In genomic region chr14:54854181-54854580, GRCh38 we compare ENCODE assay signal across 16 cellular contexts. TPM values are rescaled to one million over a fixed set of nuclear protein-coding genes. Genes with fewer than 3 reads are reported as not detected.
A peak's percentile ranks its signal among the peaks of the same experiment; 100 is the strongest.
DNase-seq lines count a peak whose midpoint lies in the region; ATAC-seq and TF ChIP-seq lines count a peak whose summit lies in the region.
"Had no signal": no experiment of that assay in that cellular context is flagged by ENCODE, and none has a peak within 500 bp of the region (broad histone marks: within the 10 kb centered on the region; RNA-seq: fewer than 3 reads in every experiment).

No MANE protein-coding gene starts in this region.

- ATAC-seq in GM18502 (IDR thresholded peaks at IDR 0.05; ENCODE audit: poor library complexity, unreplicated experiment), result peak; percentile 48
- peak; percentile 59 for ATAC-seq in GM21825 (IDR thresholded peaks at IDR 0.05; ENCODE audit: unreplicated experiment)
- ATAC-seq in T-helper 17 cell, result no peak
- peak; percentile 34 for ATAC-seq in naive thymus-derived CD4-positive, alpha-beta T cell
- ATAC-seq in heart left ventricle, result no peak
- ATAC-seq in HG03469 (IDR thresholded peaks at IDR 0.05; ENCODE audit: unreplicated experiment), result no peak
- no peak for ATAC-seq in GM21529 (IDR thresholded peaks at IDR 0.05; ENCODE audit: unreplicated experiment)
- ATAC-seq: esophagus mucosa had no signal

- H3K27ac ChIP-seq in naive thymus-derived CD4-positive, alpha-beta T cell (ENCODE audit: low read depth, low read length), result no peak overlapping the region
- H3K27ac ChIP-seq in heart left ventricle, result no peak overlapping the region
- H3K27ac ChIP-seq: lower lobe of right lung had no signal

- CTCF ChIA-PET in naive thymus-derived CD4-positive, alpha-beta T cell (lab: Charles Lee), result interaction anchor here (0.6 to 1.2 kb wide), 3 partner anchors 27 to 279 kb away, joined by 3 to 5 read pairs (median 3); no protein-coding TSS in a partner anchor

- peak overlapping the region; percentile 87 for H3K27ac Mint-ChIP-seq in T-helper 17 cell
- peak overlapping the region in 7 of 9 donors; percentile 7 to 73 (median 41) for H3K27ac Mint-ChIP-seq in naive thymus-derived CD4-positive, alpha-beta T cell

- TF ChIP-seq CTCF in heart left ventricle (IDR thresholded peaks at IDR 0.05), result no peak

- H3K9me3 Mint-ChIP-seq in naive thymus-derived CD4-positive, alpha-beta T cell, result peaks cover 0 to 3% (median 0%) of the 10 kb centered on the region in 11 donors

- no peaks in the 10 kb centered on the region for H3K27me3 Mint-ChIP-seq in T-helper 17 cell
- H3K27me3 Mint-ChIP-seq in naive thymus-derived CD4-positive, alpha-beta T cell, result no peaks in the 10 kb centered on the region

- 41 to 49% (median 45%) methylated on average over 2 of the region's 2 CpGs for WGBS in heart left ventricle, 4 donors

- peaks cover 24% of the 10 kb centered on the region for H3K4me1 Mint-ChIP-seq in T-helper 17 cell
- H3K4me1 Mint-ChIP-seq in naive thymus-derived CD4-positive, alpha-beta T cell, result peaks cover 10 to 37% (median 23%) of the 10 kb centered on the region in 7 donors

- TF ChIP-seq POLR2A in heart left ventricle (IDR thresholded peaks at IDR 0.05), result no peak

- DNase-seq in T-helper 17 cell (no peak), heart left ventricle (no peak), COLO668 (lab: John Stamatoyannopoulos, UW; ENCODE audit: unreplicated experiment) (no peak)
- DNase-seq in naive thymus-derived CD4-positive, alpha-beta T cell, result no peak
- DNase-seq: activated CD8-positive, alpha-beta memory T cell treated with anti-CD3 and anti-CD28 coated beads, Interleukin-2, amount 50 U/mL, for 4 hours; BE2C; lower lobe of right lung; MG63; NCI-H2171 treated with DMSO at 0.1 percent for 48 hours; SK-N-SH had no signal

- peaks cover 0 to 5% (median 4%) of the 10 kb centered on the region in 3 experiments for H3K36me3 ChIP-seq in naive thymus-derived CD4-positive, alpha-beta T cell (ENCODE audit: control insufficient read depth in 2 of 3, insufficient read depth in 3 of 3, low read length in 3 of 3)
- peaks cover 0 to 3% (median 0%) of the 10 kb centered on the region in 9 donors for H3K36me3 ChIP-seq in heart left ventricle
- H3K36me3 ChIP-seq: BE2C, lower lobe of right lung, MG63 had no signal

- POLR2A ChIA-PET in naive thymus-derived CD4-positive, alpha-beta T cell (lab: Charles Lee), result interaction anchor here (0.6 kb wide), 1 partner anchor 94 kb away, joined by 3 read pairs; no protein-coding TSS in a partner anchor

- no peak overlapping the region for H3K4me3 Mint-ChIP-seq in T-helper 17 cell
- H3K4me3 Mint-ChIP-seq in naive thymus-derived CD4-positive, alpha-beta T cell, result peak overlapping the region in 3 of 10 donors; percentile 4 to 59 (median 10)

- intact Hi-C loops in naive thymus-derived CD4-positive, alpha-beta T cell (cut with micrococcal nuclease), result no loop called here
- intact Hi-C loops in heart left ventricle (cut with DNase I), result no loop called here

- H3K4me1 ChIP-seq in naive thymus-derived CD4-positive, alpha-beta T cell (ENCODE audit: control insufficient read depth in 2 of 2, insufficient read depth in 2 of 2, low read length in 2 of 2), result no peaks in the 10 kb centered on the region
- peaks cover 0 to 31% (median 2%) of the 10 kb centered on the region in 12 donors for H3K4me1 ChIP-seq in heart left ventricle
- H3K4me1 ChIP-seq: BE2C, lower lobe of right lung had no signal

- H3K9me3 ChIP-seq in T-helper 17 cell (ENCODE audit: control insufficient read depth, low read length, poor library complexity, severe bottlenecking) (no peaks in the 10 kb centered on the region), heart left ventricle (no peaks in the 10 kb centered on the region)
- H3K9me3 ChIP-seq in naive thymus-derived CD4-positive, alpha-beta T cell (ENCODE audit: control insufficient read depth in 2 of 3, low read length in 3 of 3), result no peaks in the 10 kb centered on the region
- H3K9me3 ChIP-seq: BE2C, lower lobe of right lung, MG63, SK-N-SH had no signal

- no peaks in the 10 kb centered on the region for H3K27me3 ChIP-seq in naive thymus-derived CD4-positive, alpha-beta T cell (ENCODE audit: control insufficient read depth in 2 of 2, insufficient read depth in 2 of 2, low read length in 2 of 2)
- no peaks in the 10 kb centered on the region for H3K27me3 ChIP-seq in heart left ventricle
- H3K27me3 ChIP-seq: BE2C, MG63 had no signal

- peaks cover 6% of the 10 kb centered on the region for H3K36me3 Mint-ChIP-seq in T-helper 17 cell (ENCODE audit: low read depth)
- peaks cover 3 to 34% (median 19%) of the 10 kb centered on the region in 5 donors for H3K36me3 Mint-ChIP-seq in naive thymus-derived CD4-positive, alpha-beta T cell

- no peak overlapping the region for H3K4me3 ChIP-seq in naive thymus-derived CD4-positive, alpha-beta T cell (ENCODE audit: low read length)
- no peak overlapping the region for H3K4me3 ChIP-seq in heart left ventricle
- H3K4me3 ChIP-seq: lower lobe of right lung, MG63, smooth muscle cell had no signal

RNA-seq across cellular contexts. Expression of gene GCH1, which starts 48.4 kb away (rescaled TPM):
- 10 to 100 TPM; 42.5 to 46.0 TPM for total RNA-seq in T-helper 17 cell
- total RNA-seq in naive thymus-derived CD4-positive, alpha-beta T cell, result 10 to 100 TPM; 21.4 to 64.1 (median 23.2) TPM
- polyA plus RNA-seq in naive thymus-derived CD4-positive, alpha-beta T cell, result 10 to 100 TPM; 23.1 to 25.7 TPM
- 10 to 100 TPM in 1 of 9 donors, 1 to 10 TPM in 8; 1.6 to 13.8 (median 3.7) TPM for total RNA-seq in heart left ventricle
- polyA plus RNA-seq in heart left ventricle, result 1 to 10 TPM; 1.9 to 2.7 TPM

Comparison
In these comparisons a context has a peak if more than half of its experiments do, and no peak if none do; other contexts are left out.
1. ATAC-seq: peak in GM18502 (single experiment), GM21825 (single experiment) and naive thymus-derived CD4-positive, alpha-beta T cell (single experiment); none in T-helper 17 cell (single experiment), heart left ventricle (0 of 4), HG03469 (single experiment) and GM21529 (single experiment).